Comparison of ENCODE assay signal across 2 cellular contexts in genomic region chr7:6290345-6290744, GRCh38.
TF ChIP-seq lines count a peak whose summit lies in the region.

No MANE protein-coding gene starts in this region.

TF ChIP-seq in HCT116, 20 proteins besides CTCF, POLR2A, EP300 and RAD21:
- TF ChIP-seq JUND (IDR thresholded peaks at IDR 0.05) (0 out of 2 replicates have a peak, but pooled peaks have one; percentile 44), FOSL1 (IDR thresholded peaks at IDR 0.05; ENCODE audit: low read depth) (no peak)
TF ChIP-seq in HCT116: peak in this region for 1.

TF ChIP-seq in SK-N-SH treated with all-trans-retinoic acid at 6 μM for 48 hours, 23 proteins besides CTCF, POLR2A, EP300 and RAD21:
- TF ChIP-seq ARNTL (CRISPR knock-in tag; IDR thresholded peaks at IDR 0.05; ENCODE audit: borderline replicate concordance, low read depth) (no peak), GLIS3 (CRISPR knock-in tag; IDR thresholded peaks at IDR 0.05) (no peak), RARB (CRISPR knock-in tag; IDR thresholded peaks at IDR 0.05) (no peak), TSHZ2 (CRISPR knock-in tag; IDR thresholded peaks at IDR 0.05) (no peak), CSDC2 (CRISPR knock-in tag; IDR thresholded peaks at IDR 0.05) (no peak), POU6F1 (CRISPR knock-in tag; IDR thresholded peaks at IDR 0.05; ENCODE audit: borderline replicate concordance, low read depth) (no peak), BACH2 (CRISPR knock-in tag; IDR thresholded peaks at IDR 0.05; ENCODE audit: borderline replicate concordance) (no peak)
